ENCODE assay signal across 12 cellular contexts in the genomic region with DNA sequence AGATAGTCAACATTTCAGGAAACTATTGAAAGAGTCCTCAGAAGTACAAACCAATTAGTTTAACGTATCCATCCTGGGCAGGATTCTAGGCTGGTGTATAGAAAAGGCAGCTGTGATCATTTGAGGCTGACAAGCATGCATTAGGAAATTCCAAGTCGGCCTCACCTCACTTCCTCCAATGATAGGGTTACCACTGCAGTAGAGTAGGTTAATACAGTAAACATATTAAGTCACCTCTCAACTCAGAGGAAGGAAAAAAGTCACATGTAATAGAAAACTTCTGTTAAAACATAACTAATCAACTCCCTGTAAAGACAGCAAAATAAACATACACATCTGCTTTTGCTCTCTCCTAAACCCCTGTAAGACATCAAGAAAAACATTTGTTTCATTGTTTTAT. TPM values are rescaled to one million over a fixed set of nuclear protein-coding genes. Genes with fewer than 3 reads are reported as not detected.
DNase-seq lines count a peak whose midpoint lies in the region; ATAC-seq, FAIRE-seq and TF ChIP-seq lines count a peak whose summit lies in the region.
"Had no signal": no experiment of that assay in that cellular context is flagged by ENCODE, and none has a peak within 500 bp of the region (broad histone marks: within the 10 kb centered on the region; RNA-seq: fewer than 3 reads in every experiment).

No MANE protein-coding gene starts in this region.

- no peak for TF ChIP-seq POLR2A in K562 (conservative IDR thresholded peaks at IDR 0.05)

- in situ Hi-C loops in K562 (cut with MboI) (no loop called here), GM23248 (cut with MboI) (loop anchor here (25.0 kb wide), 1 partner anchor 232 kb away; no protein-coding TSS in a partner anchor)

- peak overlapping the region in 8 of 11 experiments; percentile 2 to 85 (median 19); a peak in 8 of 22 replicates for H3K4me2 ChIP-seq in BLaER1 treated with 17β-estradiol and CSF1 and Interleukin-3, amounts not matched to agents 10 nM and 100 nM
- H3K4me2 ChIP-seq in K562 (ENCODE audit: insufficient read depth, low read length) (no peak overlapping the region), GM23248 (ENCODE audit: unreplicated experiment) (no peak overlapping the region)

- intact Hi-C loops in K562 (cut with micrococcal nuclease) (no loop called here), MCF 10A (cut with micrococcal nuclease) (no loop called here)

- H3K27ac Mint-ChIP-seq in naive B cell, result peak overlapping the region in 4 of 6 donors; percentile 34 to 86 (median 63)
- no peak overlapping the region for H3K27ac Mint-ChIP-seq in MCF 10A (ENCODE audit: low read depth, unreplicated experiment)

- H3K9me3 Mint-ChIP-seq in naive B cell (no peaks in the 10 kb centered on the region), MCF 10A (ENCODE audit: unreplicated experiment) (no peaks in the 10 kb centered on the region)

- POLR2A ChIA-PET in K562 (lab: Yijun Ruan, JAX) (interaction anchor here (1.1 to 1.9 kb wide), 2 partner anchors 14 to 39 kb away, joined by 3 to 5 read pairs; no protein-coding TSS in a partner anchor), MCF 10A (lab: Yijun Ruan, JAX) (no interaction called here)

- H3K9me3 ChIP-seq in BLaER1 treated with 17β-estradiol and CSF1 and Interleukin-3, amounts not matched to agents 10 nM and 100 nM (replicated peaks in 1 of 11), result peaks cover 0 to 13% (median under 1%) of the 10 kb centered on the region in 11 experiments; a peak in 8 of 22 replicates
- H3K9me3 ChIP-seq in K562 (replicated peaks; ENCODE audit: control insufficient read depth, insufficient read depth, low read depth, low read length) (no peaks in the 10 kb centered on the region), GM23248 (ENCODE audit: low read depth) (no peaks in the 10 kb centered on the region)
- H3K9me3 ChIP-seq: tibial nerve had no signal

- H3K27me3 ChIP-seq in BLaER1 treated with 17β-estradiol and CSF1 and Interleukin-3, amounts not matched to agents 10 nM and 100 nM, result no peaks in the 10 kb centered on the region
- no peaks in the 10 kb centered on the region for H3K27me3 ChIP-seq in K562 (ENCODE audit: control insufficient read depth in 2 of 2, insufficient read depth in 2 of 2, low read length in 2 of 2)
- H3K27me3 ChIP-seq in GM23248 (replicated peaks; ENCODE audit: insufficient read depth), result no peaks in the 10 kb centered on the region
- H3K27me3 ChIP-seq: tibial nerve had no signal

- H3K9me2 ChIP-seq in GM23248 (ENCODE audit: insufficient read depth), result no peaks in the 10 kb centered on the region

- TF ChIP-seq RAD21 in K562 (CRISPR knock-in tag; conservative IDR thresholded peaks at IDR 0.05 in 1 of 2, IDR thresholded peaks at IDR 0.05 in 1 of 2), result no peak

- no peak for FAIRE-seq in K562 (lab: Jason Lieb, UNC)

- peaks cover 96 to 98% (median 98%) of the 10 kb centered on the region in 11 experiments for H4K20me1 ChIP-seq in BLaER1 treated with 17β-estradiol and CSF1 and Interleukin-3, amounts not matched to agents 10 nM and 100 nM
- H4K20me1 ChIP-seq in K562 (replicated peaks; ENCODE audit: control insufficient read depth, insufficient read depth, low read length) (peaks cover 7% of the 10 kb centered on the region; the same call in 1 of the 2 replicates), GM23248 (ENCODE audit: insufficient read depth) (peaks cover 69% of the 10 kb centered on the region)

- H3K4me3 ChIP-seq in BLaER1 treated with 17β-estradiol and CSF1 and Interleukin-3, amounts not matched to agents 10 nM and 100 nM, result no peak overlapping the region
- H3K4me3 ChIP-seq in K562, result no peak overlapping the region
- no peak overlapping the region for H3K4me3 ChIP-seq in GM23248
- H3K4me3 ChIP-seq: tibial nerve had no signal

- H3K4me3 Mint-ChIP-seq in naive B cell (peak overlapping the region in 2 of 8 donors; percentile 32 to 52), MCF 10A (ENCODE audit: unreplicated experiment) (no peak overlapping the region)
- H3K4me3 Mint-ChIP-seq: brain had no signal

- no peak overlapping the region for H2AFZ ChIP-seq in K562 (ENCODE audit: low read depth, low read length)
- H2AFZ ChIP-seq in GM23248, result no peak overlapping the region

- no peaks in the 10 kb centered on the region for H3K27me3 Mint-ChIP-seq in naive B cell
- no peaks in the 10 kb centered on the region for H3K27me3 Mint-ChIP-seq in MCF 10A (ENCODE audit: insufficient read depth, unreplicated experiment)
- H3K27me3 Mint-ChIP-seq: brain had no signal

- BruUV-seq in K562 (replicated peaks; lab: Mats Ljungman, UMichigan) (no TSS peak), MCF 10A (replicated peaks; lab: Mats Ljungman, UMichigan) (no TSS peak)

- CTCF ChIA-PET in K562 (lab: Yijun Ruan, JAX; ENCODE audit: low intra/inter-chr PET ratio) (no interaction called here), MCF 10A (lab: Yijun Ruan, JAX) (interaction anchor here (0.7 kb wide), 1 partner anchor 785 kb away, joined by 3 read pairs; no protein-coding TSS in a partner anchor)

- no peak for TF ChIP-seq EP300 in K562 (IDR thresholded peaks at IDR 0.05; ENCODE audit: low read length)

- no peak overlapping the region for H3K9ac ChIP-seq in BLaER1 treated with 17β-estradiol and CSF1 and Interleukin-3, amounts not matched to agents 10 nM and 100 nM
- no peak overlapping the region for H3K9ac ChIP-seq in K562 (ENCODE audit: insufficient read depth in 1 of 2, low read depth in 2 of 2, low read length in 2 of 2)
- H3K9ac ChIP-seq in GM23248, result no peak overlapping the region

- DNase-seq in Daoy (ENCODE audit: low read depth) (peak; percentile 49), K562 (ENCODE audit: extremely low read depth in 1 of 4, low spot score in 3 of 4) (no peak), naive B cell (no peak), GM23248 (no peak), RKO (ENCODE audit: low spot score) (no peak), DMS 273 treated with DMSO at 0.1 percent for 48 hours (lab: John Stamatoyannopoulos, UW) (no peak), MCF 10A (ENCODE audit: unreplicated experiment) (no peak)
- DNase-seq: NCI-H524 treated with DMSO at 0.1 percent for 48 hours had no signal

- H3K79me2 ChIP-seq in K562 (ENCODE audit: control insufficient read depth, insufficient read depth, low read length) (peaks cover 96% of the 10 kb centered on the region), GM23248 (ENCODE audit: insufficient read depth) (peaks cover 99% of the 10 kb centered on the region)

- H3K4me1 Mint-ChIP-seq in naive B cell, result peaks cover 47 to 88% (median 83%) of the 10 kb centered on the region in 3 donors
- H3K4me1 Mint-ChIP-seq in MCF 10A (ENCODE audit: insufficient read depth, unreplicated experiment), result peaks cover 27% of the 10 kb centered on the region

- TF ChIP-seq CTCF in K562 (IDR thresholded peaks at IDR 0.05 in 2 of 3, conservative IDR thresholded peaks at IDR 0.05 in 1 of 3; ENCODE audit: insufficient read depth in 2 of 3, low read depth in 1 of 3, low read length in 3 of 3) (no peak), MCF 10A (IDR thresholded peaks at IDR 0.05; ENCODE audit: unreplicated experiment) (no peak)

- no peak overlapping the region for H3K27ac ChIP-seq in BLaER1 treated with 17β-estradiol and CSF1 and Interleukin-3, amounts not matched to agents 10 nM and 100 nM
- H3K27ac ChIP-seq in K562 (ENCODE audit: extremely low read depth, low read depth, low read length) (no peak overlapping the region), GM23248 (no peak overlapping the region)
- H3K27ac ChIP-seq: VCaP had no signal

- ATAC-seq in K562 (peak; percentile 16; the same call in 2 of the 3 replicates), naive B cell (ENCODE audit: low read depth in 2 of 2) (peak; percentile 95)

- peaks cover 7 to 93% (median 29%) of the 10 kb centered on the region in 10 experiments; a peak in 19 of 20 replicates for H3K4me1 ChIP-seq in BLaER1 treated with 17β-estradiol and CSF1 and Interleukin-3, amounts not matched to agents 10 nM and 100 nM
- H3K4me1 ChIP-seq in K562 (replicated peaks in 1 of 2; ENCODE audit: control insufficient read depth in 2 of 2, insufficient read depth in 2 of 2, low read length in 2 of 2), result peaks cover 0 to 25% of the 10 kb centered on the region in 2 experiments; a peak in 4 of 5 replicates
- peaks cover 26% of the 10 kb centered on the region for H3K4me1 ChIP-seq in GM23248 (ENCODE audit: insufficient read depth)

- H3K36me3 ChIP-seq in BLaER1 treated with 17β-estradiol and CSF1 and Interleukin-3, amounts not matched to agents 10 nM and 100 nM, result peaks cover 0 to 28% (median 14%) of the 10 kb centered on the region in 11 experiments; a peak in 16 of 22 replicates
- H3K36me3 ChIP-seq in K562 (ENCODE audit: control insufficient read depth, insufficient read depth, low read length), result no peaks in the 10 kb centered on the region
- no peaks in the 10 kb centered on the region for H3K36me3 ChIP-seq in GM23248 (ENCODE audit: low read depth)
- H3K36me3 ChIP-seq: tibial nerve had no signal

- WGBS in K562 (ENCODE audit: insufficient coverage, low coverage, missing lambda C conversion rate), result 37% methylated on average over 2 of the region's 2 CpGs
- WGBS in GM23248 (ENCODE audit: low coverage in 1 of 2, low lambda C conversion rate in 2 of 2, missing lambda C conversion rate in 2 of 2), 2 experiments, result 50 to 53% methylated on average over 2 of the region's 2 CpGs

- no peaks in the 10 kb centered on the region for H3K36me3 Mint-ChIP-seq in naive B cell
- H3K36me3 Mint-ChIP-seq in MCF 10A (ENCODE audit: insufficient read depth, unreplicated experiment), result peaks cover 12% of the 10 kb centered on the region

- peaks cover 6% of the 10 kb centered on the region for H3K9me1 ChIP-seq in K562 (ENCODE audit: control insufficient read depth, insufficient read depth, low read length)

- no peaks in the 10 kb centered on the region for H3F3A ChIP-seq in GM23248 (ENCODE audit: insufficient read depth)

RNA-seq across cellular contexts. Expression of a gene that starts 33.5 kb away (rescaled TPM):
- total RNA-seq in Daoy (2014; rRNA removed; shearing (Covaris generic)), result 31.6 and 36.2 TPM in 2 replicates
- total RNA-seq in K562 (2011; cell fraction: chromatin; rRNA removed; ENCODE audit: low replicate concordance), result 259 and 607 TPM in 2 replicates
- total RNA-seq in K562 (2011; cell fraction: nucleolus; rRNA removed), result 97.6 and 127 TPM in 2 replicates
- total RNA-seq in K562 (2011; cell fraction: nucleoplasm; rRNA removed), result 277 and 397 TPM in 2 replicates
- 29.3 and 32.5 TPM in 2 replicates for total RNA-seq in K562 (2014; rRNA removed)
- total RNA-seq in K562 (2014; rRNA removed; fragmentation: Illumina TruSeq; extraction: Trizol), result 71.9 and 82.3 TPM in 2 replicates
- 70.1 and 70.8 TPM in 2 replicates for total RNA-seq in K562 (2015; rRNA removed; fragmentation: Illumina TruSeq; extraction: Trizol)
- 76.9 and 90.3 TPM in 2 replicates for total RNA-seq in K562 (2021)
- 45.8 and 48.0 TPM in 2 replicates for polyA plus RNA-seq in K562 (2011; rRNA removed)
- polyA plus RNA-seq in K562 (2011; cell fraction: cytosol; rRNA removed), result 26.1 and 36.3 TPM in 2 replicates
- polyA plus RNA-seq in K562 (2011; cell fraction: nucleus; rRNA removed), result 102 and 117 TPM in 2 replicates
- polyA plus RNA-seq in K562 (2012), result 29.2 and 39.4 TPM in 2 replicates
- polyA plus RNA-seq in K562 (2014; fragmentation: Illumina TruSeq; extraction: Trizol), result 34.0 and 36.9 TPM in 2 replicates
- polyA plus RNA-seq in K562 (2014; fragmentation: Nextera tagmentation; extraction: Ambion mirVana), result 10 to 100 TPM; 13.4 to 22.0 TPM
- polyA plus RNA-seq in K562 (2014; rRNA removed), result 25.7 and 26.8 TPM in 2 replicates
- 279 and 322 TPM in 2 replicates for polyA minus RNA-seq in K562 (2011; rRNA and poly(A)+ RNA removed)
- 59.1 and 73.6 TPM in 2 replicates for polyA minus RNA-seq in K562 (2011; cell fraction: cytosol; rRNA and poly(A)+ RNA removed)
- 174 and 313 TPM in 2 replicates for polyA minus RNA-seq in K562 (2011; cell fraction: nucleus; rRNA and poly(A)+ RNA removed)
- 10 to 100 TPM; 12.5 to 19.2 (median 16.2) TPM for polyA plus RNA-seq in naive B cell (ENCODE audit: low read depth in 6 of 6)
- total RNA-seq in GM23248 (2014; rRNA removed; shearing (Covaris generic)), result 88.7 and 187 TPM in 2 replicates
- 9.5 and 11.7 TPM in 2 replicates for polyA plus RNA-seq in GM23248 (2016; fragmentation: Nextera tagmentation; extraction: Ambion mirVana)
- total RNA-seq in MCF 10A (2022), result 74.9 and 91.6 TPM in 2 replicates

Comparison
In these comparisons a context has a peak if more than half of its experiments do, and no peak if none do; other contexts are left out.
1. H3K4me2 ChIP-seq: peak in BLaER1 treated with 17β-estradiol and CSF1 and Interleukin-3, amounts not matched to agents 10 nM and 100 nM (8 of 11); none in K562 (single experiment) and GM23248 (single experiment).